In the genomic region with DNA sequence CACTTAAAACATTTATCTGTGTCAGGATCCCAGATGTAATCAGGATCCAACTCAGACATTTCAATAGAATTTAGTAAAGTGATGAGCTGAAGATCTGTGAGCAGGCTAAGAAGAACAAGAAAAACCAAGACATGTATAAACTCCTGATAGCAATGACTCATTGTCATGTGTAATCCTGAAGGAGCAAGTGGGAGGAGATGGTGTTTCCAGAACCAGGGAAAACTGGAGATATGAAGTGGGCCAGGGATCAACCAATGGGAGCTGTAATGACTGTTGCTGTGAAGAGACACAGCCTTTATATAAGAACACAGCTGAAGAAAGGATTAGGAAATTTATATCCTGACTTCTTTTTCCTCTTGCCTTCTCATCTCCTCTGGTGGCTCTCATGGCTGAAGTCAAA, we compare ENCODE assay signal across 25 cellular contexts.
DNase-seq lines count a peak whose midpoint lies in the region; ATAC-seq and TF ChIP-seq lines count a peak whose summit lies in the region.
"Had no signal": no experiment of that assay in that cellular context is flagged by ENCODE, and none has a peak within 500 bp of the region (broad histone marks: within the 10 kb centered on the region; RNA-seq: fewer than 3 reads in every experiment).

No MANE protein-coding gene starts in this region.

- no peak overlapping the region for H2AFZ ChIP-seq in mesenchymal stem cell (ENCODE audit: low read depth, low read length)

- no peaks in the 10 kb centered on the region for H3K27me3 ChIP-seq in mesenchymal stem cell (ENCODE audit: control insufficient read depth in 1 of 2, insufficient read depth in 1 of 2, low read length in 2 of 2)
- H3K27me3 ChIP-seq: breast epithelium, SJSA1 had no signal

- H3K79me1 ChIP-seq in mesenchymal stem cell (replicated peaks; ENCODE audit: low read length, poor library complexity, severe bottlenecking) = no peaks in the 10 kb centered on the region

- no peak for ATAC-seq in GM18511 (IDR thresholded peaks at IDR 0.05; ENCODE audit: unreplicated experiment)
- ATAC-seq in GM19351 (IDR thresholded peaks at IDR 0.05; ENCODE audit: unreplicated experiment) = no peak
- ATAC-seq: activated T-cell treated with anti-CD3 and anti-CD28 coated beads, Interleukin-2, amount 50 U/mL, for 4 hours; natural killer cell had no signal

- no peaks in the 10 kb centered on the region for H3K36me3 ChIP-seq in mesenchymal stem cell (ENCODE audit: control insufficient read depth in 1 of 2, insufficient read depth in 2 of 2, low read depth in 1 of 2, low read length in 2 of 2)
- H3K36me3 ChIP-seq: breast epithelium, SJSA1 had no signal

- peak overlapping the region; percentile 84 to 86 for H3K18ac ChIP-seq in mesenchymal stem cell (ENCODE audit: low read depth in 1 of 2, low read length in 2 of 2)

- H4K91ac ChIP-seq in mesenchymal stem cell (ENCODE audit: low read length) = peak overlapping the region; percentile 78

- no peak overlapping the region for H3K23ac ChIP-seq in mesenchymal stem cell (ENCODE audit: low read length in 2 of 2)

- H2BK120ac ChIP-seq in mesenchymal stem cell (ENCODE audit: low read depth, low read length) = no peak overlapping the region

- CTCF ChIA-PET in RWPE1 (lab: Yijun Ruan, JAX) = no interaction called here

- peak overlapping the region; percentile 38 for H2BK5ac ChIP-seq in mesenchymal stem cell (ENCODE audit: low read depth, low read length, poor library complexity, severe bottlenecking)

- H3K4me1 ChIP-seq in mesenchymal stem cell (ENCODE audit: control insufficient read depth, insufficient read depth, low read depth, low read length) = no peaks in the 10 kb centered on the region
- H3K4me1 ChIP-seq: breast epithelium, SJSA1 had no signal

- peaks cover 4% of the 10 kb centered on the region for H3K9me3 ChIP-seq in mesenchymal stem cell (ENCODE audit: control insufficient read depth, low read length)
- H3K9me3 ChIP-seq: SJSA1 had no signal

- peak overlapping the region; percentile 92 for H4K8ac ChIP-seq in mesenchymal stem cell (ENCODE audit: low read length)

- H2BK15ac ChIP-seq in mesenchymal stem cell (ENCODE audit: low read depth, poor library complexity, severe bottlenecking) = no peak overlapping the region

- DNase-seq in A172 (ENCODE audit: low spot score) (peak; percentile 5), RWPE1 (ENCODE audit: low spot score) (peak; percentile 7), fibroblast of villous mesenchyme (ENCODE audit: low read depth) (peak; percentile 22), mesenchymal stem cell (peak; percentile 94), NCI-H345 (lab: John Stamatoyannopoulos, UW) (no peak)
- DNase-seq in stimulated activated CD4-positive, alpha-beta T cell treated with anti-CD3 and anti-CD28 coated beads, Interleukin-1b, Interleukin-23, amount 100 ng/mL, for 48 hours = no peak
- DNase-seq: activated CD4-positive, alpha-beta memory T cell treated with anti-CD3 and anti-CD28 coated beads, Interleukin-2, amount 10 ng/mL, durations not matched to agents 7 days and 5 days; activated T-cell treated with anti-CD3 and anti-CD28 coated beads, Interleukin-2, amount 50 U/mL, for 4 hours; dermis blood vessel endothelial cell; DMS 273 treated with DMSO at 0.1 percent for 48 hours; GF-D8; H9; immature natural killer cell; mammary epithelial cell; natural killer cell; NCI-H1436; NCI-H2171; NCI-H748 treated with DMSO at 0.1 percent for 48 hours; stimulated activated CD8-positive, alpha-beta memory T cell treated with anti-CD3 and anti-CD28 coated beads, Interleukin-4, amount 100 ng/mL, for 48 hours; T-helper 2 cell had no signal

- H3K27ac ChIP-seq in RWPE1 (no peak overlapping the region), mesenchymal stem cell (ENCODE audit: low read length, poor library complexity, severe bottlenecking) (no peak overlapping the region)
- H3K27ac ChIP-seq: C4-2B, SJSA1 had no signal

- peak overlapping the region in 1 of 2 experiments; percentile 96 for H2BK12ac ChIP-seq in mesenchymal stem cell (ENCODE audit: low read length in 2 of 2)

- no peak overlapping the region for H3K14ac ChIP-seq in mesenchymal stem cell (ENCODE audit: low read length in 2 of 2)

- H2AK5ac ChIP-seq in mesenchymal stem cell (ENCODE audit: low read length, severe bottlenecking) = no peak overlapping the region

- POLR2A ChIA-PET in RWPE1 (lab: Yijun Ruan, JAX; ENCODE audit: low non-redundant PET) = no interaction called here

- no peak overlapping the region for H3K4me2 ChIP-seq in mesenchymal stem cell (ENCODE audit: low read length, poor library complexity, severe bottlenecking)

- TF ChIP-seq CTCF in RWPE1 (conservative IDR thresholded peaks at IDR 0.05; ENCODE audit: low read depth) (no peak), fibroblast of villous mesenchyme (IDR thresholded peaks at IDR 0.05; ENCODE audit: insufficient read depth, low read depth, low read length) (no peak)

- peak overlapping the region; percentile 73 for H3K9ac ChIP-seq in mesenchymal stem cell (ENCODE audit: low read length)

- H3K4ac ChIP-seq in mesenchymal stem cell (ENCODE audit: low read depth in 1 of 2, low read length in 2 of 2) = no peak overlapping the region

- H3K4me3 ChIP-seq in fibroblast of villous mesenchyme (ENCODE audit: low read depth, low read length) = no peak overlapping the region
- no peak overlapping the region for H3K4me3 ChIP-seq in mesenchymal stem cell (ENCODE audit: insufficient read depth in 1 of 2, low read depth in 1 of 2, low read length in 2 of 2)
- H3K4me3 ChIP-seq: breast epithelium, SJSA1 had no signal

Comparison
In these comparisons a context has a peak if more than half of its experiments do, and no peak if none do; other contexts are left out.
1. DNase-seq: peak in A172 (single experiment), RWPE1 (single experiment), fibroblast of villous mesenchyme (single experiment) and mesenchymal stem cell (single experiment); none in NCI-H345 (single experiment) and stimulated activated CD4-positive, alpha-beta T cell treated with anti-CD3 and anti-CD28 coated beads, Interleukin-1b, Interleukin-23, amount 100 ng/mL, for 48 hours (single experiment).